ENCODE assay signal across 26 cellular contexts in the genomic region with DNA sequence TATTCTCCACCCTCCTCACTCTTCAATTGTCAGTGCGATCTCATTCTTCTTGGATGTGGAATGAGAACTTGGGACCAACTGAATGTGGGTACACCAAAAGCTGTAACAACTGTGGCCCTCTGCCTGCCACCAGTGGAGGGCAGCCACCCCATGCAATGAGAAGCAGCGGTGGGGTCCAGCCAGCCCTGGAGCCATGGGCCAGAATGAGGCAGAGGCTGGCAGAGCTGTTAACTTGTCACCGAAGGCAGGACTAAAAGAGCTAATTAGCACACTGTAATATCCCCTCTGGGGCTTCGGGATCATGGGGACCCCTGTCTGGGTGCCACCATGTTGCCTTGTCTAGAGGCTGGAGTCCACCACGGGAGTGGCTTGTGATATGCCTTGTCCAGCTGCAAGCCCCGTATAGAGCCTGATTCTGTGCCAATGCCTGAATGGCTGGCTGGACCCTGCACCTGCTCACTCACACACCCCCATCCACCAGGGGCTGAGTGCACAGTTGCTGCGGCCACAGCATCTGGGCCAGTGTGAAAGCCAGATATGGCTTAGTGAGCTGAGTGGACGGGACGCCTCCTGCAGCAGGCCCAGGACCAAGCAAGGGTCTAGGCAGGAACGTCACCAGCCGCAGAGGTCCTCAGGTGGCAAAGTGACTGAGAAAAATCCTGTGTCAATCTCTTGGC.
"Had no signal": no experiment of that assay in that cellular context is flagged by ENCODE, and none has a peak within 500 bp of the region (broad histone marks: within the 10 kb centered on the region; RNA-seq: fewer than 3 reads in every experiment).

No MANE protein-coding gene starts in this region.

- H3K4me1 Mint-ChIP-seq: naive thymus-derived CD4-positive, alpha-beta T cell; stimulated activated naive B cell treated with anti-CD40 and anti-IgM and Interleukin-4, amounts not matched to agents 10 μg/mL and 1 μg/mL and 100 μg/mL, for 72 hours had no signal

- ATAC-seq: activated CD4-positive, CD25-positive, alpha-beta regulatory T cell treated with anti-CD3 and anti-CD28 coated beads, Interleukin-2, amount 50 U/mL, for 24 hours; activated T-cell treated with anti-CD3 and anti-CD28 coated beads, Interleukin-2, amount 50 U/mL, for 4 hours; body of pancreas; gastrocnemius medialis; left colon; naive thymus-derived CD4-positive, alpha-beta T cell; upper lobe of right lung had no signal

- H3K4me3 ChIP-seq: body of pancreas, gastrocnemius medialis, right atrium auricular region, suprapubic skin, tibial artery, upper lobe of right lung had no signal

- H3K27ac ChIP-seq: body of pancreas, epithelial cell of prostate, gastrocnemius medialis, right atrium auricular region, suprapubic skin, tibial artery, upper lobe of right lung had no signal

- H3K4me3 Mint-ChIP-seq: activated naive CD8-positive, alpha-beta T cell; activated T-cell treated with anti-CD3 and anti-CD28 coated beads, Interleukin-2, amount 50 U/mL, for 4 hours; mesothelial cell of epicardium; naive thymus-derived CD4-positive, alpha-beta T cell; stimulated activated naive B cell treated with anti-CD40 and anti-IgM and Interleukin-4, amounts not matched to agents 10 μg/mL and 1 μg/mL and 100 μg/mL, for 72 hours; T-helper 2 cell treated with Interferon-gamma antibody and Interleukin-4, amounts not matched to agents 5 μg/mL and 100 μg/mL, for 36 hours had no signal

- H3K36me3 ChIP-seq: gastrocnemius medialis, right atrium auricular region, suprapubic skin, tibial artery, upper lobe of right lung had no signal

- H3K4me1 ChIP-seq: body of pancreas, gastrocnemius medialis, right atrium auricular region, suprapubic skin, tibial artery, upper lobe of right lung had no signal

- H3K27me3 Mint-ChIP-seq: activated naive CD8-positive, alpha-beta T cell; naive thymus-derived CD4-positive, alpha-beta T cell; stimulated activated naive B cell treated with anti-CD40 and anti-IgM and Interleukin-4, amounts not matched to agents 10 μg/mL and 1 μg/mL and 100 μg/mL, for 72 hours had no signal

- DNase-seq: activated CD4-positive, alpha-beta T cell treated with anti-CD3 and anti-CD28 coated beads for 48 hours; activated CD4-positive, alpha-beta T cell treated with anti-CD3 and anti-CD28 coated beads, Interleukin-2, amount 50 U/mL, for 48 hours; activated T-cell treated with anti-CD3 and anti-CD28 coated beads, Interleukin-2, amount 50 U/mL, for 4 hours; anterior cingulate cortex; body of pancreas; dermis blood vessel endothelial cell; effector CD4-positive, alpha-beta T cell; gastrocnemius medialis; glutamatergic neuron; left colon; mammary epithelial cell; naive thymus-derived CD4-positive, alpha-beta T cell; stimulated activated CD4-positive, alpha-beta T cell treated with anti-CD3 and anti-CD28 coated beads, Interleukin-15, amount 100 ng/mL, for 24 hours; stimulated activated CD4-positive, alpha-beta T cell treated with anti-CD3 and anti-CD28 coated beads, Interleukin-2, amount 100 ng/mL, for 24 hours; stimulated activated naive B cell treated with anti-CD40 and anti-IgM and Interleukin-4, amounts not matched to agents 10 μg/mL and 1 μg/mL and 100 μg/mL, for 72 hours; T-helper 1 cell; tibial artery; upper lobe of right lung had no signal

- H3K9me3 Mint-ChIP-seq: mesothelial cell of epicardium had no signal

- H3K27ac Mint-ChIP-seq: activated naive CD8-positive, alpha-beta T cell; activated T-helper 2 cell treated with anti-CD3 and anti-CD28 coated beads, Interferon-gamma antibody, Interleukin-2, Interleukin-4, amounts not matched to agents 10 μg/mL and 5 μg/mL and 100 μg/mL, durations not matched to agents 14 hours and 24 hours and 36 hours; mesothelial cell of epicardium; naive thymus-derived CD4-positive, alpha-beta T cell; stimulated activated naive B cell treated with anti-CD40 and anti-IgM and Interleukin-4, amounts not matched to agents 10 μg/mL and 1 μg/mL and 100 μg/mL, for 72 hours; T-helper 2 cell treated with Interferon-gamma antibody and Interleukin-4, amounts not matched to agents 5 μg/mL and 100 μg/mL, for 36 hours had no signal

- H3K9me3 ChIP-seq: body of pancreas, gastrocnemius medialis, right atrium auricular region, suprapubic skin, tibial artery, upper lobe of right lung had no signal

- H3K27me3 ChIP-seq: body of pancreas, gastrocnemius medialis, right atrium auricular region, suprapubic skin, tibial artery, upper lobe of right lung had no signal
